ENCODE assay signal across 12 cellular contexts in genomic region chr2:193348055-193348454, GRCh38.
A peak's percentile ranks its signal among the peaks of the same experiment; 100 is the strongest.
DNase-seq lines count a peak whose midpoint lies in the region; ATAC-seq, FAIRE-seq and TF ChIP-seq lines count a peak whose summit lies in the region.
"Had no signal": no experiment of that assay in that cellular context is flagged by ENCODE, and none has a peak within 500 bp of the region (broad histone marks: within the 10 kb centered on the region; RNA-seq: fewer than 3 reads in every experiment).

No MANE protein-coding gene starts in this region.

- no peaks in the 10 kb centered on the region for H3K9me3 Mint-ChIP-seq in GM23338
- H3K9me3 Mint-ChIP-seq in activated naive CD8-positive, alpha-beta T cell treated with anti-CD3 and anti-CD28 coated beads, Interleukin-2, amount 50 U/mL, for 24 hours = no peaks in the 10 kb centered on the region
- H3K9me3 Mint-ChIP-seq: activated naive CD4-positive, alpha-beta T cell treated with anti-CD3 and anti-CD28 coated beads, Interleukin-2, amount 50 U/mL, for 72 hours had no signal

- H4K20me1 ChIP-seq in GM23338 (replicated peaks; ENCODE audit: insufficient read depth) = no peaks in the 10 kb centered on the region

- H3K4me1 ChIP-seq in A549 (no peaks in the 10 kb centered on the region), GM23338 (ENCODE audit: insufficient read depth) (peaks cover 12% of the 10 kb centered on the region), mononuclear cell (ENCODE audit: insufficient read depth, low read length) (peaks cover 3% of the 10 kb centered on the region)
- H3K4me1 ChIP-seq: uterus had no signal

- H3K4me2 ChIP-seq in A549 (peak overlapping the region; percentile 61), GM23338 (peak overlapping the region; percentile 67)

- CTCF ChIA-PET in A549 (lab: Yijun Ruan, JAX) = no interaction called here

- H3K4me3 Mint-ChIP-seq in GM23338 = peak overlapping the region; percentile 49
- H3K4me3 Mint-ChIP-seq in activated naive CD8-positive, alpha-beta T cell treated with anti-CD3 and anti-CD28 coated beads, Interleukin-2, amount 50 U/mL, for 24 hours = peak overlapping the region; percentile 74

- no peak for TF ChIP-seq EP300 in A549 (IDR thresholded peaks at IDR 0.05)

- no peaks in the 10 kb centered on the region for H3K27me3 Mint-ChIP-seq in GM23338 (ENCODE audit: insufficient read depth, low read depth, poor library complexity)
- no peaks in the 10 kb centered on the region for H3K27me3 Mint-ChIP-seq in activated naive CD8-positive, alpha-beta T cell treated with anti-CD3 and anti-CD28 coated beads, Interleukin-2, amount 50 U/mL, for 24 hours

- H3K79me2 ChIP-seq in GM23338 (replicated peaks; ENCODE audit: insufficient read depth) = no peaks in the 10 kb centered on the region

- 82% methylated on average over 2 of the region's 2 CpGs for WGBS in A549 (ENCODE audit: missing lambda C conversion rate)

- POLR2A ChIA-PET in A549 (lab: Yijun Ruan, JAX) = no interaction called here

- H3K27ac ChIP-seq in A549 (peak overlapping the region; percentile 55 to 70; a peak in 5 of 6 replicates), GM23338 (ENCODE audit: low read depth) (no peak overlapping the region)
- H3K27ac ChIP-seq: uterus had no signal

- TF ChIP-seq CTCF in A549 (IDR thresholded peaks at IDR 0.05) (no peak), GM23338 (conservative IDR thresholded peaks at IDR 0.05; ENCODE audit: low read depth in 2 of 2) (no peak)

- FAIRE-seq in A549 (lab: Jason Lieb, UNC) = no peak

- H3K9me2 ChIP-seq in GM23338 (ENCODE audit: insufficient read depth) = no peaks in the 10 kb centered on the region

- no peak for ATAC-seq in A549
- ATAC-seq in GM23338 = peak; percentile 31; the same call in 2 of the 3 replicates
- ATAC-seq in activated naive CD8-positive, alpha-beta T cell treated with anti-CD3 and anti-CD28 coated beads, Interleukin-2, amount 50 U/mL, for 24 hours = no peak
- ATAC-seq in GM21423 (IDR thresholded peaks at IDR 0.05; ENCODE audit: unreplicated experiment) = no peak
- ATAC-seq: HCT116 had no signal

- TF ChIP-seq POLR2A in A549 (IDR thresholded peaks at IDR 0.05; ENCODE audit: low read length) = no peak

- H3K9me3 ChIP-seq in A549 (no peaks in the 10 kb centered on the region), mononuclear cell (ENCODE audit: low read depth, low read length) (no peaks in the 10 kb centered on the region)
- H3K9me3 ChIP-seq: uterus had no signal

- H3K4me1 Mint-ChIP-seq in GM23338 = peaks cover 14% of the 10 kb centered on the region
- H3K4me1 Mint-ChIP-seq in activated naive CD8-positive, alpha-beta T cell treated with anti-CD3 and anti-CD28 coated beads, Interleukin-2, amount 50 U/mL, for 24 hours = peaks cover 15% of the 10 kb centered on the region

- no peaks in the 10 kb centered on the region for H3K36me3 ChIP-seq in GM23338 (ENCODE audit: insufficient read depth)
- H3K36me3 ChIP-seq: uterus had no signal

- DNase-seq in A549 (ENCODE audit: low read depth in 1 of 2, low spot score in 1 of 2) = no peak
- no peak for DNase-seq in GM23338 (ENCODE audit: low spot score)
- no peak for DNase-seq in activated naive CD8-positive, alpha-beta T cell treated with anti-CD3 and anti-CD28 coated beads, Interleukin-2, amount 50 U/mL, for 24 hours
- no peak for DNase-seq in DMS79 treated with DMSO at 0.1 percent for 48 hours (lab: John Stamatoyannopoulos, UW)
- no peak for DNase-seq in NCI-H146 (lab: John Stamatoyannopoulos, UW)
- no peak for DNase-seq in NCI-H226
- DNase-seq: DMS79, uterus had no signal

- no peak overlapping the region for H2AFZ ChIP-seq in GM23338

- TF ChIP-seq RAD21 in A549 (conservative IDR thresholded peaks at IDR 0.05 in 1 of 2, IDR thresholded peaks at IDR 0.05 in 1 of 2) = no peak

- no peaks in the 10 kb centered on the region for H3F3A ChIP-seq in GM23338 (replicated peaks; ENCODE audit: low read depth)

- H3K4me3 ChIP-seq in A549 = peak overlapping the region; percentile 41
- peak overlapping the region; percentile 17; the same call in 1 of the 2 replicates for H3K4me3 ChIP-seq in GM23338
- peak overlapping the region; percentile 49 for H3K4me3 ChIP-seq in mononuclear cell (ENCODE audit: low read length)
- H3K4me3 ChIP-seq: uterus had no signal

- H3K27me3 ChIP-seq in GM23338 (ENCODE audit: insufficient read depth) (no peaks in the 10 kb centered on the region), mononuclear cell (ENCODE audit: insufficient read depth, low read length) (no peaks in the 10 kb centered on the region)
- H3K27me3 ChIP-seq: uterus had no signal

- H3K36me3 Mint-ChIP-seq in GM23338 (ENCODE audit: low read depth) = peaks cover 4% of the 10 kb centered on the region; the same call in 2 of the 3 replicates
- no peaks in the 10 kb centered on the region for H3K36me3 Mint-ChIP-seq in activated naive CD8-positive, alpha-beta T cell treated with anti-CD3 and anti-CD28 coated beads, Interleukin-2, amount 50 U/mL, for 24 hours (ENCODE audit: low read depth)
- H3K36me3 Mint-ChIP-seq: activated naive CD4-positive, alpha-beta T cell treated with anti-CD3 and anti-CD28 coated beads, Interleukin-2, amount 50 U/mL, for 72 hours had no signal

- H3K27ac Mint-ChIP-seq in GM23338 = peak overlapping the region; percentile 90
- peak overlapping the region; percentile 77 for H3K27ac Mint-ChIP-seq in activated naive CD8-positive, alpha-beta T cell treated with anti-CD3 and anti-CD28 coated beads, Interleukin-2, amount 50 U/mL, for 24 hours
- H3K27ac Mint-ChIP-seq: activated naive CD4-positive, alpha-beta T cell treated with anti-CD3 and anti-CD28 coated beads, Interleukin-2, amount 50 U/mL, for 72 hours had no signal

TF ChIP-seq in A549, 52 proteins besides CTCF, POLR2A, EP300 and RAD21:
- TF ChIP-seq BHLHE40 (IDR thresholded peaks at IDR 0.05; ENCODE audit: low read depth, low read length) = no peak
TF ChIP-seq in A549: peak in this region for 0.

TF ChIP-seq in GM23338, 12 proteins besides CTCF, POLR2A, EP300 and RAD21 (continues in another document):
- TF ChIP-seq JUNB (IDR thresholded peaks at IDR 0.05; ENCODE audit: unreplicated experiment) (no peak), NANOG (IDR thresholded peaks at IDR 0.05; ENCODE audit: borderline replicate concordance) (no peak), EZH2 (IDR thresholded peaks at IDR 0.05; ENCODE audit: low read depth, unreplicated experiment) (no peak), ZNF462 (CRISPR knock-in tag; IDR thresholded peaks at IDR 0.05) (no peak), EZH2phosphoT487 (IDR thresholded peaks at IDR 0.05; ENCODE audit: unreplicated experiment) (no peak), ZNF114 (CRISPR knock-in tag; IDR thresholded peaks at IDR 0.05) (no peak)
